8 cellular contexts compared by ENCODE assay signal in genomic region chr6:43477235-43478007, GRCh38. TPM values are rescaled to one million over a fixed set of nuclear protein-coding genes. Genes with fewer than 3 reads are reported as not detected.
DNase-seq lines count a peak whose midpoint lies in the region; ATAC-seq and TF ChIP-seq lines count a peak whose summit lies in the region.

Gene TJAP1 (plus strand): TSS chr6:43477570. CDS start chr6:43499002, 21,432 bp downstream.

- H3K9me3 Mint-ChIP-seq in activated T-helper 2 cell treated with anti-CD3 and anti-CD28 coated beads, Interferon-gamma antibody, Interleukin-2, Interleukin-4, amounts not matched to agents 10 μg/mL and 5 μg/mL and 100 μg/mL, durations not matched to agents 14 hours and 24 hours and 36 hours, result no peaks in the 10 kb centered on the region
- H3K9me3 Mint-ChIP-seq in natural killer cell, result no peaks in the 10 kb centered on the region

- peak within 1 kb of the TSS; percentile 79 for H3K27ac ChIP-seq in RWPE1

- TF ChIP-seq CTCF in RWPE1 (conservative IDR thresholded peaks at IDR 0.05; ENCODE audit: low read depth), result no peak
- no peak for TF ChIP-seq CTCF in natural killer cell (IDR thresholded peaks at IDR 0.05)

- POLR2A ChIA-PET in RWPE1 (lab: Yijun Ruan, JAX; ENCODE audit: low non-redundant PET), result interaction anchor here (0.6 to 1.0 kb wide), 4 partner anchors 11 to 195 kb away, joined by 3 to 8 read pairs (median 5); no protein-coding TSS in a partner anchor

- ATAC-seq in GM21619 (IDR thresholded peaks at IDR 0.05; ENCODE audit: unreplicated experiment) (peak; percentile 98), natural killer cell (peak; percentile 100)

- CTCF ChIA-PET in RWPE1 (lab: Yijun Ruan, JAX), result no interaction called here

- peaks cover 43% of the 10 kb centered on the region for H3K4me1 Mint-ChIP-seq in activated T-helper 2 cell treated with anti-CD3 and anti-CD28 coated beads, Interferon-gamma antibody, Interleukin-2, Interleukin-4, amounts not matched to agents 10 μg/mL and 5 μg/mL and 100 μg/mL, durations not matched to agents 14 hours and 24 hours and 36 hours (ENCODE audit: low read depth)
- peaks cover 29 to 35% of the 10 kb centered on the region in 2 donors for H3K4me1 Mint-ChIP-seq in natural killer cell

- H3K27me3 Mint-ChIP-seq in activated T-helper 2 cell treated with anti-CD3 and anti-CD28 coated beads, Interferon-gamma antibody, Interleukin-2, Interleukin-4, amounts not matched to agents 10 μg/mL and 5 μg/mL and 100 μg/mL, durations not matched to agents 14 hours and 24 hours and 36 hours (ENCODE audit: low read depth), result no peaks in the 10 kb centered on the region
- no peaks in the 10 kb centered on the region for H3K27me3 Mint-ChIP-seq in natural killer cell (ENCODE audit: low read depth in 2 of 2)

- intact Hi-C loops in activated T-helper 2 cell treated with anti-CD3 and anti-CD28 coated beads, Interferon-gamma antibody, Interleukin-2, Interleukin-4, amounts not matched to agents 10 μg/mL and 5 μg/mL and 100 μg/mL, durations not matched to agents 14 hours and 24 hours and 36 hours (cut with micrococcal nuclease), result no loop called here
- intact Hi-C loops in natural killer cell (cut with micrococcal nuclease), result loop anchor here (5.0 kb wide), 1 partner anchor 40 kb away; the partner anchor contains the start of genes POLR1C and YIPF3

- peaks cover 6% of the 10 kb centered on the region for H3K36me3 Mint-ChIP-seq in activated T-helper 2 cell treated with anti-CD3 and anti-CD28 coated beads, Interferon-gamma antibody, Interleukin-2, Interleukin-4, amounts not matched to agents 10 μg/mL and 5 μg/mL and 100 μg/mL, durations not matched to agents 14 hours and 24 hours and 36 hours (ENCODE audit: low read depth)
- H3K36me3 Mint-ChIP-seq in natural killer cell, result no peaks in the 10 kb centered on the region

- DNase-seq in DMS114 treated with DMSO at 0.1 percent for 48 hours (lab: John Stamatoyannopoulos, UW; ENCODE audit: unreplicated experiment) (peak; percentile 86), LHCN-M2 (ENCODE audit: low read depth) (peak; percentile 76), RWPE1 (ENCODE audit: low spot score) (peak; percentile 91), fibroblast of peridontal ligament (ENCODE audit: extremely low read depth) (peak; percentile 66), natural killer cell (peak; percentile 97)
- peak; percentile 92 for DNase-seq in activated T-helper 2 cell treated with anti-CD3 and anti-CD28 coated beads, Interferon-gamma antibody, Interleukin-2, Interleukin-4, amounts not matched to agents 10 μg/mL and 5 μg/mL and 100 μg/mL, durations not matched to agents 14 hours and 24 hours and 36 hours (ENCODE audit: low spot score)
- peak; percentile 84 to 96 (median 94) for DNase-seq in stimulated activated naive CD4-positive, alpha-beta T cell (lab: John Stamatoyannopoulos, UW)

- H3K4me3 Mint-ChIP-seq in activated T-helper 2 cell treated with anti-CD3 and anti-CD28 coated beads, Interferon-gamma antibody, Interleukin-2, Interleukin-4, amounts not matched to agents 10 μg/mL and 5 μg/mL and 100 μg/mL, durations not matched to agents 14 hours and 24 hours and 36 hours (ENCODE audit: low read depth), result peak within 1 kb of the TSS; percentile 95
- peak within 1 kb of the TSS; percentile 97 for H3K4me3 Mint-ChIP-seq in natural killer cell

- peak within 1 kb of the TSS; percentile 89 for H3K27ac Mint-ChIP-seq in activated T-helper 2 cell treated with anti-CD3 and anti-CD28 coated beads, Interferon-gamma antibody, Interleukin-2, Interleukin-4, amounts not matched to agents 10 μg/mL and 5 μg/mL and 100 μg/mL, durations not matched to agents 14 hours and 24 hours and 36 hours
- H3K27ac Mint-ChIP-seq in natural killer cell, result peak within 1 kb of the TSS; percentile 92 to 100

RNA-seq across cellular contexts. Expression of gene TJAP1, which starts in this region (rescaled TPM):
- total RNA-seq in LHCN-M2 (2014; rRNA removed) (27.0 and 32.8 TPM in 2 replicates), natural killer cell (10 to 100 TPM; 26.7 to 33.8 (median 29.9) TPM)
- 18.7 TPM for polyA plus RNA-seq in LHCN-M2 (2012)
- total RNA-seq in activated T-helper 2 cell treated with anti-CD3 and anti-CD28 coated beads, Interferon-gamma antibody, Interleukin-2, Interleukin-4, amounts not matched to agents 10 μg/mL and 5 μg/mL and 100 μg/mL, durations not matched to agents 14 hours and 24 hours and 36 hours, result 36.0 and 42.7 TPM in 2 replicates

Comparison
In these comparisons a context has a peak if more than half of its experiments do, and no peak if none do; other contexts are left out.
1. Peak in every context shown above with its lines: DNase-seq, ATAC-seq and H3K27ac ChIP-seq.